Comparison of ENCODE assay signal across 8 cellular contexts in the genomic region with DNA sequence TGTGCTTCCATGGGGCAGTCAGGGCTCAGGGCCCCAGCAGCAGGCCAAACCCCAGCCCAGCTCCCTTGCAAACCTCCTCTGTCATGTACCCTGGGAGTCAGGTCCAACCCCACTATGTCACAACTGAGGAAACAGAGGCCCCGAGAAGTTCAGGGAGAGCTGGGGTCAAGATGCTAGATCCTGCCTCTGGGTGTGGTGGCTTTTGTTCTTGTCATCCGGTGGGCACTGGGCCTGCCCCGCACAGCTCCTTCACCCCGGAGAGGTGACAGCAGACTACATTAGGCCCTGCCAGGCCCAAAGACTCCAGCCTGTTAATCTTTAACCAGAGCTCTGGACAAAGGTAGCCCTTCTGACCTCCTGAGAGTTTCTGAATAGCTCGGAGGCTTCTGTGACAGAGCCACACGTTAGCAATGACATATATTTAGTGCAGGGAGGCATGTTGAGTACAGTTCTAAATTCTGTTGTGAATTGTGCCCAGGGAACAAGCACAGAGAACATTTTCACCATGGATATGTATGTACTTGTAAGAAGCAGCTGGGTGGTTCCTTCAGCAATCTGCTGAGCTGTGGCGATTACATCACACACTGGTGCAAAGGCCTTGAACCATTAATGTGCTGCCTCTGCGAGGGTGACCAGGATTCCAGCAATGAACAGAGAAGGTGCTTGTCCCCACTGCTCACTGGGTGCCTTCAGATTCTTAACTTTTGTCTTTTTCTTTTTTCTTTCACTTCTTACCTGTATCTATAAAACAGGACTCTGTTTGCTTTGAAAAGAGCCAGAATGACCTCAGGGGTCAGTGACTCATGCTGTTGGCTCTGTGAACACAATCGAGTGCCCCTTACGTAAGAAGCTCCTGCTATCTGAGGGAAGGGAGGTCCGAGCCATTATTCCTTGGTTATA.
DNase-seq lines count a peak whose midpoint lies in the region; ATAC-seq, FAIRE-seq and TF ChIP-seq lines count a peak whose summit lies in the region.

No MANE protein-coding gene starts in this region.

- DNase-seq in mammary epithelial cell, result peak; percentile 94
- DNase-seq in lung (ENCODE audit: low spot score), result peak; percentile 80
- DNase-seq in D721Med (ENCODE audit: insufficient read length, low spot score), result no peak
- no peak for DNase-seq in activated gamma-delta T cell (lab: John Stamatoyannopoulos, UW)
- no peak for DNase-seq in head of caudate nucleus
- no peak for DNase-seq in mesothelial cell of epicardium (ENCODE audit: low spot score in 2 of 2, unreplicated experiment in 2 of 2)

- CTCF ChIA-PET in mammary epithelial cell (lab: Charles Lee; ENCODE audit: low non-redundant PET), result no interaction called here

- H2AFZ ChIP-seq in mammary epithelial cell (ENCODE audit: low read depth, low read length), result peak overlapping the region; percentile 42

- intact Hi-C loops in mammary epithelial cell (cut with micrococcal nuclease), result loop anchor here (2.0 to 5.0 kb wide), 2 partner anchors 65 to 389 kb away; no protein-coding TSS in a partner anchor
- intact Hi-C loops in head of caudate nucleus (cut with DNase I), result loop anchor here (10.0 kb wide), 1 partner anchor 103 kb away; a partner anchor contains a TSS

- H3K27ac Mint-ChIP-seq in mesothelial cell of epicardium, result no peak overlapping the region

- BruUV-seq in mammary epithelial cell (replicated peaks; lab: Mats Ljungman, UMichigan), result no TSS peak

- H3K4me2 ChIP-seq in mammary epithelial cell (ENCODE audit: insufficient read depth, low read depth, low read length), result peak overlapping the region; percentile 67

- H3K4me1 Mint-ChIP-seq in mesothelial cell of epicardium, result peaks cover 8% of the 10 kb centered on the region

- in situ Hi-C loops in mammary epithelial cell (cut with MboI; ENCODE audit: low sequenced_read_pairs in 2 of 2), result no loop called here

- no peaks in the 10 kb centered on the region for H3K9me3 Mint-ChIP-seq in mesothelial cell of epicardium

- TF ChIP-seq CTCF in mammary epithelial cell (conservative IDR thresholded peaks at IDR 0.05 in 1 of 2, IDR thresholded peaks at IDR 0.05 in 1 of 2; ENCODE audit: extremely low read depth in 1 of 2, insufficient read depth in 1 of 2, low read depth in 1 of 2, low read length in 2 of 2), result no peak
- no peak for TF ChIP-seq CTCF in lung (IDR thresholded peaks at IDR 0.05; ENCODE audit: control extremely low read depth, extremely low read depth)
- no peak for TF ChIP-seq CTCF in D721Med (IDR thresholded peaks at IDR 0.05; ENCODE audit: insufficient read depth, missing control alignments)
- no peak for TF ChIP-seq CTCF in mesothelial cell of epicardium (IDR thresholded peaks at IDR 0.05; ENCODE audit: unreplicated experiment)

- no peak for FAIRE-seq in D721Med (lab: Jason Lieb, UNC)

- H3K27me3 ChIP-seq in HUES6 (ENCODE audit: control insufficient read depth, insufficient read depth, low read length), result no peaks in the 10 kb centered on the region
- peaks cover 19% of the 10 kb centered on the region for H3K27me3 ChIP-seq in mammary epithelial cell (ENCODE audit: insufficient read depth, low read length)
- no peaks in the 10 kb centered on the region for H3K27me3 ChIP-seq in lung (ENCODE audit: control insufficient read depth, insufficient read depth)

- ATAC-seq in GM19023 (IDR thresholded peaks at IDR 0.05; ENCODE audit: unreplicated experiment) (peak; percentile 74), lung (ENCODE audit: insufficient read depth, low FRiP score) (peak; percentile 89)

- H3K36me3 ChIP-seq in HUES6 (ENCODE audit: control insufficient read depth, insufficient read depth, low read length) (no peaks in the 10 kb centered on the region), mammary epithelial cell (ENCODE audit: insufficient read depth, low read length) (no peaks in the 10 kb centered on the region), lung (ENCODE audit: control insufficient read depth in 2 of 2, insufficient read depth in 2 of 2, low read length in 2 of 2) (no peaks in the 10 kb centered on the region)

- H3K9me3 ChIP-seq in HUES6 (ENCODE audit: control insufficient read depth, insufficient read depth, low read depth, low read length), result peaks cover 4% of the 10 kb centered on the region
- H3K9me3 ChIP-seq in mammary epithelial cell (replicated peaks; ENCODE audit: insufficient read depth, low read length), result no peaks in the 10 kb centered on the region
- H3K9me3 ChIP-seq in lung (ENCODE audit: control insufficient read depth in 2 of 2, insufficient read depth in 1 of 2, low read length in 1 of 2), result peaks cover 0 to 7% of the 10 kb centered on the region in 2 donors

- H3K27me3 Mint-ChIP-seq in mesothelial cell of epicardium (ENCODE audit: low read depth), result no peaks in the 10 kb centered on the region

- H3K4me1 ChIP-seq in HUES6 (ENCODE audit: control insufficient read depth, insufficient read depth, low read length) (peaks cover 24% of the 10 kb centered on the region), mammary epithelial cell (ENCODE audit: insufficient read depth, low read length) (peaks cover 20% of the 10 kb centered on the region), lung (ENCODE audit: control insufficient read depth in 2 of 2, insufficient read depth in 2 of 2, low read length in 2 of 2) (peaks cover 0 to 8% of the 10 kb centered on the region in 2 donors)

- no peaks in the 10 kb centered on the region for H4K20me1 ChIP-seq in mammary epithelial cell (ENCODE audit: insufficient read depth, low read length)

- no peak overlapping the region for H3K4me3 Mint-ChIP-seq in mesothelial cell of epicardium

- H3K4me3 ChIP-seq in HUES6 (ENCODE audit: low read depth, low read length), result no peak overlapping the region
- H3K4me3 ChIP-seq in mammary epithelial cell (replicated peaks in 1 of 3; ENCODE audit: insufficient read depth in 1 of 3, low read depth in 2 of 3, low read length in 3 of 3), result no peak overlapping the region
- no peak overlapping the region for H3K4me3 ChIP-seq in lung

- no peaks in the 10 kb centered on the region for H3K36me3 Mint-ChIP-seq in mesothelial cell of epicardium

- H3K9ac ChIP-seq in HUES6 (ENCODE audit: low read length), result peak overlapping the region; percentile 11
- H3K9ac ChIP-seq in mammary epithelial cell (ENCODE audit: insufficient read depth, low read length), result peak overlapping the region; percentile 4

- no peaks in the 10 kb centered on the region for H3K79me2 ChIP-seq in mammary epithelial cell (ENCODE audit: insufficient read depth, low read length)

- 34% methylated on average over 11 of the region's 11 CpGs for WGBS in mammary epithelial cell (ENCODE audit: low coverage, missing lambda C conversion rate)
- 39 to 44% methylated on average over 11 of the region's 11 CpGs for WGBS in lung, 2 donors

- H3K27ac ChIP-seq in HUES6 (ENCODE audit: low read depth, low read length) (no peak overlapping the region; the same call in 1 of the 2 replicates), mammary epithelial cell (ENCODE audit: insufficient read depth, low read depth, low read length) (peak overlapping the region; percentile 22), lung (ENCODE audit: low read depth in 1 of 2, low read length in 1 of 2) (peak overlapping the region in 1 of 2 donors; percentile 89)

- dilution Hi-C loops in mammary epithelial cell (cut with HindIII; ENCODE audit: low sequenced_read_pairs), result no loop called here

Comparison
In these comparisons a context has a peak if more than half of its experiments do, and no peak if none do; other contexts are left out.
1. DNase-seq: peak in mammary epithelial cell (single experiment) and lung (single experiment); none in D721Med (single experiment), activated gamma-delta T cell (single experiment), head of caudate nucleus (0 of 42) and mesothelial cell of epicardium (0 of 2).